10 cellular contexts compared by ENCODE assay signal in genomic region chr2:128379021-128380005, GRCh38.
DNase-seq lines count a peak whose midpoint lies in the region; ATAC-seq and TF ChIP-seq lines count a peak whose summit lies in the region.
"Had no signal": no experiment of that assay in that cellular context is flagged by ENCODE, and none has a peak within 500 bp of the region (broad histone marks: within the 10 kb centered on the region; RNA-seq: fewer than 3 reads in every experiment).

No MANE protein-coding gene starts in this region.

- intact Hi-C loops in aorta (cut with DNase I): loop anchor here in 1 of 2 donors (5.0 kb wide), 1 partner anchor 57 kb away; no protein-coding TSS in a partner anchor

- TF ChIP-seq CTCF in epithelial cell of esophagus (IDR thresholded peaks at IDR 0.05; ENCODE audit: insufficient read depth, low read depth, low read length, missing control alignments) (no peak), mesothelial cell of epicardium (IDR thresholded peaks at IDR 0.05; ENCODE audit: unreplicated experiment) (no peak), GM10266 (IDR thresholded peaks at IDR 0.05; ENCODE audit: control insufficient read depth, insufficient read depth, low read depth, missing control alignments) (no peak)

- H3K9me3 ChIP-seq in aorta (ENCODE audit: control insufficient read depth, low read length): no peaks in the 10 kb centered on the region

- H3K4me1 Mint-ChIP-seq in mesothelial cell of epicardium: peaks cover 39% of the 10 kb centered on the region

- no peak overlapping the region for H3K4me3 Mint-ChIP-seq in mesothelial cell of epicardium

- H3K27ac Mint-ChIP-seq in mesothelial cell of epicardium: peak overlapping the region; percentile 80

- no peak overlapping the region for H3K4me3 ChIP-seq in epithelial cell of esophagus (ENCODE audit: low read length)
- H3K4me3 ChIP-seq in aorta (ENCODE audit: low read length in 2 of 2): no peak overlapping the region

- H3K27me3 ChIP-seq in aorta (ENCODE audit: control insufficient read depth in 1 of 2, insufficient read depth in 2 of 2, low read length in 1 of 2): no peaks in the 10 kb centered on the region

- WGBS in aorta, 2 donors: 44 to 45% methylated on average over 22 of the region's 22 CpGs

- H3K27me3 Mint-ChIP-seq in mesothelial cell of epicardium (ENCODE audit: low read depth): no peaks in the 10 kb centered on the region

- H3K36me3 ChIP-seq in aorta (ENCODE audit: control insufficient read depth in 1 of 2, insufficient read depth in 2 of 2, low read length in 1 of 2): no peaks in the 10 kb centered on the region

- H3K27ac ChIP-seq in aorta (ENCODE audit: low read depth in 1 of 2, low read length in 2 of 2): no peak overlapping the region
- H3K27ac ChIP-seq: C4-2B had no signal

- H3K9me3 Mint-ChIP-seq in mesothelial cell of epicardium: no peaks in the 10 kb centered on the region

- DNase-seq in activated effector memory CD4-positive, alpha-beta T cell treated with anti-CD3 and anti-CD28 coated beads, Interleukin-2, amount 50 U/mL, for 16 hours: peak; percentile 47
- no peak for DNase-seq in activated effector memory CD4-positive, alpha-beta T cell treated with Interleukin-2 at 50 U/mL for 16 hours
- peak; percentile 47 for DNase-seq in epithelial cell of esophagus (ENCODE audit: low read depth)
- peak; percentile 11 to 59 for DNase-seq in mesothelial cell of epicardium (ENCODE audit: low spot score in 2 of 2, unreplicated experiment in 2 of 2)
- peak in 1 of 2 donors; percentile 74 for DNase-seq in aorta
- DNase-seq in GM10266 (ENCODE audit: extremely low spot score): no peak
- no peak for DNase-seq in C1 segment of cervical spinal cord (lab: John Stamatoyannopoulos, UW)
- no peak for DNase-seq in DMS153 (lab: John Stamatoyannopoulos, UW)
- DNase-seq: Kasumi-1 had no signal

- no peaks in the 10 kb centered on the region for H3K4me1 ChIP-seq in aorta (ENCODE audit: control insufficient read depth in 1 of 2, insufficient read depth in 2 of 2, low read length in 2 of 2)

- no peaks in the 10 kb centered on the region for H3K36me3 Mint-ChIP-seq in mesothelial cell of epicardium

- peak; percentile 61 for ATAC-seq in aorta (ENCODE audit: low FRiP score)

Comparison
In these comparisons a context has a peak if more than half of its experiments do, and no peak if none do; other contexts are left out.
1. DNase-seq: peak in activated effector memory CD4-positive, alpha-beta T cell treated with anti-CD3 and anti-CD28 coated beads, Interleukin-2, amount 50 U/mL, for 16 hours (single experiment), epithelial cell of esophagus (single experiment) and mesothelial cell of epicardium (2 of 2); none in activated effector memory CD4-positive, alpha-beta T cell treated with Interleukin-2 at 50 U/mL for 16 hours (single experiment), GM10266 (single experiment), C1 segment of cervical spinal cord (0 of 14) and DMS153 (single experiment).